Comparison of ENCODE assay signal across 2 cellular contexts in genomic region chr10:46525824-46526681, GRCh38.
A peak's percentile ranks its signal among the peaks of the same experiment; 100 is the strongest.
TF ChIP-seq lines count a peak whose summit lies in the region.

No MANE protein-coding gene starts in this region.

TF ChIP-seq in HEK293T, 16 proteins besides CTCF, POLR2A, EP300 and RAD21:
- TF ChIP-seq LEF1 (IDR thresholded peaks at IDR 0.05; ENCODE audit: borderline replicate concordance) (no peak), FOXA1 (IDR thresholded peaks at IDR 0.05) (no peak), BHLHE40 (IDR thresholded peaks at IDR 0.05; ENCODE audit: borderline replicate concordance) (no peak), NFRKB (IDR thresholded peaks at IDR 0.05) (no peak), L3MBTL2 (conservative IDR thresholded peaks at IDR 0.05) (no peak), CTBP1 (IDR thresholded peaks at IDR 0.05; ENCODE audit: borderline replicate concordance) (peak; percentile 59; the same call in 1 of the 2 replicates), ZNF384 (IDR thresholded peaks at IDR 0.05) (no peak), FOXK2 (IDR thresholded peaks at IDR 0.05) (no peak), SP1 (IDR thresholded peaks at IDR 0.05) (no peak), TARDBP (IDR thresholded peaks at IDR 0.05) (peak; percentile 80)
- TF ChIP-seq, protein P1, sequence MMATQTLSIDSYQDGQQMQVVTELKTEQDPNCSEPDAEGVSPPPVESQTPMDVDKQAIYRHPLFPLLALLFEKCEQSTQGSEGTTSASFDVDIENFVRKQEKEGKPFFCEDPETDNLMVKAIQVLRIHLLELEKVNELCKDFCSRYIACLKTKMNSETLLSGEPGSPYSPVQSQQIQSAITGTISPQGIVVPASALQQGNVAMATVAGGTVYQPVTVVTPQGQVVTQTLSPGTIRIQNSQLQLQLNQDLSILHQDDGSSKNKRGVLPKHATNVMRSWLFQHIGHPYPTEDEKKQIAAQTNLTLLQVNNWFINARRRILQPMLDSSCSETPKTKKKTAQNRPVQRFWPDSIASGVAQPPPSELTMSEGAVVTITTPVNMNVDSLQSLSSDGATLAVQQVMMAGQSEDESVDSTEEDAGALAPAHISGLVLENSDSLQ (IDR thresholded peaks at IDR 0.05): peak; percentile 27; the same call in 1 of the 2 replicates

TF ChIP-seq in GM12878, 131 proteins besides CTCF, POLR2A, EP300 and RAD21:
- TF ChIP-seq NBN (IDR thresholded peaks at IDR 0.05): peak; percentile 17; the same call in 1 of the 2 replicates
- peak; percentile 13; the same call in 1 of the 2 replicates for TF ChIP-seq BMI1 (IDR thresholded peaks at IDR 0.05; ENCODE audit: borderline replicate concordance)
- TF ChIP-seq, protein P2, sequence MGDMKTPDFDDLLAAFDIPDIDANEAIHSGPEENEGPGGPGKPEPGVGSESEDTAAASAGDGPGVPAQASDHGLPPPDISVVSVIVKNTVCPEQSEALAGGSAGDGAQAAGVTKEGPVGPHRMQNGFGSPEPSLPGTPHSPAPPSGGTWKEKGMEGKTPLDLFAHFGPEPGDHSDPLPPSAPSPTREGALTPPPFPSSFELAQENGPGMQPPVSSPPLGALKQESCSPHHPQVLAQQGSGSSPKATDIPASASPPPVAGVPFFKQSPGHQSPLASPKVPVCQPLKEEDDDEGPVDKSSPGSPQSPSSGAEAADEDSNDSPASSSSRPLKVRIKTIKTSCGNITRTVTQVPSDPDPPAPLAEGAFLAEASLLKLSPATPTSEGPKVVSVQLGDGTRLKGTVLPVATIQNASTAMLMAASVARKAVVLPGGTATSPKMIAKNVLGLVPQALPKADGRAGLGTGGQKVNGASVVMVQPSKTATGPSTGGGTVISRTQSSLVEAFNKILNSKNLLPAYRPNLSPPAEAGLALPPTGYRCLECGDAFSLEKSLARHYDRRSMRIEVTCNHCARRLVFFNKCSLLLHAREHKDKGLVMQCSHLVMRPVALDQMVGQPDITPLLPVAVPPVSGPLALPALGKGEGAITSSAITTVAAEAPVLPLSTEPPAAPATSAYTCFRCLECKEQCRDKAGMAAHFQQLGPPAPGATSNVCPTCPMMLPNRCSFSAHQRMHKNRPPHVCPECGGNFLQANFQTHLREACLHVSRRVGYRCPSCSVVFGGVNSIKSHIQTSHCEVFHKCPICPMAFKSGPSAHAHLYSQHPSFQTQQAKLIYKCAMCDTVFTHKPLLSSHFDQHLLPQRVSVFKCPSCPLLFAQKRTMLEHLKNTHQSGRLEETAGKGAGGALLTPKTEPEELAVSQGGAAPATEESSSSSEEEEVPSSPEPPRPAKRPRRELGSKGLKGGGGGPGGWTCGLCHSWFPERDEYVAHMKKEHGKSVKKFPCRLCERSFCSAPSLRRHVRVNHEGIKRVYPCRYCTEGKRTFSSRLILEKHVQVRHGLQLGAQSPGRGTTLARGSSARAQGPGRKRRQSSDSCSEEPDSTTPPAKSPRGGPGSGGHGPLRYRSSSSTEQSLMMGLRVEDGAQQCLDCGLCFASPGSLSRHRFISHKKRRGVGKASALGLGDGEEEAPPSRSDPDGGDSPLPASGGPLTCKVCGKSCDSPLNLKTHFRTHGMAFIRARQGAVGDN (IDR thresholded peaks at IDR 0.05): no peak
- no peak for TF ChIP-seq SP1 (IDR thresholded peaks at IDR 0.05; ENCODE audit: low read depth, low read length)
- TF ChIP-seq E4F1 (IDR thresholded peaks at IDR 0.05; ENCODE audit: borderline replicate concordance, partially characterized antibody): peak; percentile 11
- TF ChIP-seq MYC (IDR thresholded peaks at IDR 0.05; ENCODE audit: insufficient read depth, insufficient read length, insufficient replicate concordance, low read length, severe bottlenecking): no peak
- no peak for TF ChIP-seq SRF (IDR thresholded peaks at IDR 0.05; ENCODE audit: low read depth in 2 of 2, low read length in 2 of 2)
- TF ChIP-seq PBX3 (IDR thresholded peaks at IDR 0.05; ENCODE audit: insufficient replicate concordance, low read depth, low read length): no peak
- no peak for TF ChIP-seq ZNF384 (IDR thresholded peaks at IDR 0.05; ENCODE audit: borderline replicate concordance, low read depth, low read length)
- no peak for TF ChIP-seq IRF3 (IDR thresholded peaks at IDR 0.05)
- peak; percentile 72 for TF ChIP-seq HDGF (IDR thresholded peaks at IDR 0.05)
- no peak for TF ChIP-seq DPF2 (IDR thresholded peaks at IDR 0.05)
- TF ChIP-seq EED (IDR thresholded peaks at IDR 0.05; ENCODE audit: low read depth): no peak
- TF ChIP-seq RUNX3 (IDR thresholded peaks at IDR 0.05; ENCODE audit: low read length): 0 out of 2 replicates have a peak, but pooled peaks have one; percentile 26
- TF ChIP-seq, protein P3, sequence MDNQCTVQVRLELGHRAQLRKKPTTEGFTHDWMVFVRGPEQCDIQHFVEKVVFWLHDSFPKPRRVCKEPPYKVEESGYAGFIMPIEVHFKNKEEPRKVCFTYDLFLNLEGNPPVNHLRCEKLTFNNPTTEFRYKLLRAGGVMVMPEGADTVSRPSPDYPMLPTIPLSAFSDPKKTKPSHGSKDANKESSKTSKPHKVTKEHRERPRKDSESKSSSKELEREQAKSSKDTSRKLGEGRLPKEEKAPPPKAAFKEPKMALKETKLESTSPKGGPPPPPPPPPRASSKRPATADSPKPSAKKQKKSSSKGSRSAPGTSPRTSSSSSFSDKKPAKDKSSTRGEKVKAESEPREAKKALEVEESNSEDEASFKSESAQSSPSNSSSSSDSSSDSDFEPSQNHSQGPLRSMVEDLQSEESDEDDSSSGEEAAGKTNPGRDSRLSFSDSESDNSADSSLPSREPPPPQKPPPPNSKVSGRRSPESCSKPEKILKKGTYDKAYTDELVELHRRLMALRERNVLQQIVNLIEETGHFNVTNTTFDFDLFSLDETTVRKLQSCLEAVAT (IDR thresholded peaks at IDR 0.05): peak; percentile 52; the same call in 1 of the 2 replicates
- peak; percentile 29; the same call in 1 of the 2 replicates for TF ChIP-seq FOXK2 (IDR thresholded peaks at IDR 0.05)
- no peak for TF ChIP-seq RB1 (IDR thresholded peaks at IDR 0.05; ENCODE audit: borderline replicate concordance)
- no peak for TF ChIP-seq ZNF217 (IDR thresholded peaks at IDR 0.05)
- 0 out of 2 replicates have a peak, but pooled peaks have one; percentile 29 for TF ChIP-seq PAX5 (IDR thresholded peaks at IDR 0.05; ENCODE audit: borderline replicate concordance, low read depth, low read length)
- TF ChIP-seq SREBF1 (IDR thresholded peaks at IDR 0.05; ENCODE audit: low read length): no peak
TF ChIP-seq in GM12878: peak in this region for 8.
